Comparison of ENCODE assay signal across 1 cellular context in the genomic region with DNA sequence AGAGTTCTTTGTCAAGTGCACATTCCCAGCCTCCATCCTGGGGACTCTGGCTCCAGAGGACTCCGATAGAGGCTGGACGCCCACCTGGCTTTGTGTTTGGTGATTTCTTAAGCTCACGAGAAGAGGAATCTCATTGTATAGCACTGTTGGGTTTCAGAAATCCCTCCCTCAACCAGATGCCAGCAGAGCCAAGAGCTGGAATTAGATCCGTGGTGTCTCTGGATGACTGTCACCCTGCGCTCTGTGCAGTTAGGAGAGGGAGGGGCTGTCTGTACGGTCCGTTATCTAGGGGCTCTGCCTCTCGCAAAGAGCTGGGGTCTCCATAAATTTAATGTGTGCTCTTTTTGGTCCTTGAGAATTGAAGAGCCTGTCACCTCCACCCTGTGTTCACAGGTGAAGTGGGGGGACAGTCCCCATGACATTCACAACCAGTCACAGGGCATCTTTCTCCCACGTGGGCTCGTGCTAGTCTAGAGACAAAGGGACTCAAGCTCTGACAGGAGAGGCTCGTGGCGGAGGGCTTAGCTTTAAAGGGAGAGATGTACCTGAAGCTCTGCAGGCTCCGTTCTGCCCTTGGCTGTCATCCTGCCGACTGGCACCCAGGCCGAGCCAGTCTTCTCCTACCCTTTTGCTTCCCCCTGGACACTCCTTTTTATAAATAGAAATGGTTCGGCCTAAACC.
TF ChIP-seq lines count a peak whose summit lies in the region.

No MANE protein-coding gene starts in this region.

TF ChIP-seq in GM12878, 131 proteins besides CTCF, POLR2A, EP300 and RAD21:
- TF ChIP-seq CHD2 (IDR thresholded peaks at IDR 0.05; ENCODE audit: borderline replicate concordance, low read depth, low read length), result no peak
- TF ChIP-seq, protein P1, sequence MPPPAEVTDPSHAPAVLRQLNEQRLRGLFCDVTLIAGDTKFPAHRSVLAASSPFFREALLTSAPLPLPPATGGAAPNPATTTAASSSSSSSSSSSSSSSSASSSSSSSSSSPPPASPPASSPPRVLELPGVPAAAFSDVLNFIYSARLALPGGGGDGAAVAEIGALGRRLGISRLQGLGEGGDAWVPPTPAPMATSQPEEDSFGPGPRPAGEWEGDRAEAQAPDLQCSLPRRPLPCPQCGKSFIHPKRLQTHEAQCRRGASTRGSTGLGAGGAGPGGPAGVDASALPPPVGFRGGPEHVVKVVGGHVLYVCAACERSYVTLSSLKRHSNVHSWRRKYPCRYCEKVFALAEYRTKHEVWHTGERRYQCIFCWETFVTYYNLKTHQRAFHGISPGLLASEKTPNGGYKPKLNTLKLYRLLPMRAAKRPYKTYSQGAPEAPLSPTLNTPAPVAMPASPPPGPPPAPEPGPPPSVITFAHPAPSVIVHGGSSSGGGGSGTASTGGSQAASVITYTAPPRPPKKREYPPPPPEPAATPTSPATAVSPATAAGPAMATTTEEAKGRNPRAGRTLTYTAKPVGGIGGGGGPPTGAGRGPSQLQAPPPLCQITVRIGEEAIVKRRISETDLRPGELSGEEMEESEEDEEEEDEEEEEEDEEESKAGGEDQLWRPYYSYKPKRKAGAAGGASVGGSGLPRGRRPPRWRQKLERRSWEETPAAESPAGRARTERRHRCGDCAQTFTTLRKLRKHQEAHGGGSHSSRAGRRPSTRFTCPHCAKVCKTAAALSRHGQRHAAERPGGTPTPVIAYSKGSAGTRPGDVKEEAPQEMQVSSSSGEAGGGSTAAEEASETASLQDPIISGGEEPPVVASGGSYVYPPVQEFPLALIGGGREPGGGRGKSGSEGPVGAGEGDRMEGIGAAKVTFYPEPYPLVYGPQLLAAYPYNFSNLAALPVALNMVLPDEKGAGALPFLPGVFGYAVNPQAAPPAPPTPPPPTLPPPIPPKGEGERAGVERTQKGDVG (CRISPR knock-in tag; IDR thresholded peaks at IDR 0.05), result no peak
- TF ChIP-seq, protein P2, sequence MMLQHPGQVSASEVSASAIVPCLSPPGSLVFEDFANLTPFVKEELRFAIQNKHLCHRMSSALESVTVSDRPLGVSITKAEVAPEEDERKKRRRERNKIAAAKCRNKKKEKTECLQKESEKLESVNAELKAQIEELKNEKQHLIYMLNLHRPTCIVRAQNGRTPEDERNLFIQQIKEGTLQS (IDR thresholded peaks at IDR 0.05; ENCODE audit: borderline replicate concordance, extremely low read depth, low read depth, low read length), result no peak
- TF ChIP-seq RUNX3 (IDR thresholded peaks at IDR 0.05; ENCODE audit: low read length), result no peak
- TF ChIP-seq, protein P3, sequence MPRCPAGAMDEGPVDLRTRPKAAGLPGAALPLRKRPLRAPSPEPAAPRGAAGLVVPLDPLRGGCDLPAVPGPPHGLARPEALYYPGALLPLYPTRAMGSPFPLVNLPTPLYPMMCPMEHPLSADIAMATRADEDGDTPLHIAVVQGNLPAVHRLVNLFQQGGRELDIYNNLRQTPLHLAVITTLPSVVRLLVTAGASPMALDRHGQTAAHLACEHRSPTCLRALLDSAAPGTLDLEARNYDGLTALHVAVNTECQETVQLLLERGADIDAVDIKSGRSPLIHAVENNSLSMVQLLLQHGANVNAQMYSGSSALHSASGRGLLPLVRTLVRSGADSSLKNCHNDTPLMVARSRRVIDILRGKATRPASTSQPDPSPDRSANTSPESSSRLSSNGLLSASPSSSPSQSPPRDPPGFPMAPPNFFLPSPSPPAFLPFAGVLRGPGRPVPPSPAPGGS (IDR thresholded peaks at IDR 0.05; ENCODE audit: borderline replicate concordance, insufficient read depth, low read depth, low read length, poor library complexity, severe bottlenecking), result no peak
- TF ChIP-seq, protein P4, sequence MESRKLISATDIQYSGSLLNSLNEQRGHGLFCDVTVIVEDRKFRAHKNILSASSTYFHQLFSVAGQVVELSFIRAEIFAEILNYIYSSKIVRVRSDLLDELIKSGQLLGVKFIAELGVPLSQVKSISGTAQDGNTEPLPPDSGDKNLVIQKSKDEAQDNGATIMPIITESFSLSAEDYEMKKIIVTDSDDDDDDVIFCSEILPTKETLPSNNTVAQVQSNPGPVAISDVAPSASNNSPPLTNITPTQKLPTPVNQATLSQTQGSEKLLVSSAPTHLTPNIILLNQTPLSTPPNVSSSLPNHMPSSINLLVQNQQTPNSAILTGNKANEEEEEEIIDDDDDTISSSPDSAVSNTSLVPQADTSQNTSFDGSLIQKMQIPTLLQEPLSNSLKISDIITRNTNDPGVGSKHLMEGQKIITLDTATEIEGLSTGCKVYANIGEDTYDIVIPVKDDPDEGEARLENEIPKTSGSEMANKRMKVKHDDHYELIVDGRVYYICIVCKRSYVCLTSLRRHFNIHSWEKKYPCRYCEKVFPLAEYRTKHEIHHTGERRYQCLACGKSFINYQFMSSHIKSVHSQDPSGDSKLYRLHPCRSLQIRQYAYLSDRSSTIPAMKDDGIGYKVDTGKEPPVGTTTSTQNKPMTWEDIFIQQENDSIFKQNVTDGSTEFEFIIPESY (IDR thresholded peaks at IDR 0.05), result no peak
